ENCODE assay signal across 22 cellular contexts in the genomic region with DNA sequence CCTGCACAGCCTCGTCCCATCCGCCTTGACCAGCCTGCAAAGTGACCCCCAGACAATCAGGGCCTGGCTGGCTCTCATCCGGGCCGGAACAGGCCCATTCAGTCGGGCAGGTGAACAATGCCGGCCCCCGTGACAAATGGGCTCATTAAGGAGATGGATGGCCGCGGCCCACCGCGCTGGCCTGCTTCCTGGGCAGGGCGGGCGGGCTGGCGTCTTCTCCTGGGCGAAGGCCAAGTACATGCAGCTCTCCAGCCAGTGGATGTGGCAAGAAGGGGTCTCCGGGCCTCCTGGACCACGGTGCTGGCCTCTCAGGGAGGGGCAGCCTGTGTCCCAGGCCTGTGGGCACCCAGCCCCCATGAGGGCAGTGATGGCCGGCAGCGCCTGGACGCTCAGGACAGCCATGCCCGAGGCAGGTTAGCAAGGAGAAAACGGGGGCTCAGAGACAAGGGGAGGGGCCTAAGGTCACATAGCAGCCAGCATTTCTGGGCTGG.
"Had no signal": no experiment of that assay in that cellular context is flagged by ENCODE, and none has a peak within 500 bp of the region (broad histone marks: within the 10 kb centered on the region; RNA-seq: fewer than 3 reads in every experiment).

No MANE protein-coding gene starts in this region.

- H3K9me3 Mint-ChIP-seq: activated CD4-positive, alpha-beta memory T cell treated with anti-CD3 and anti-CD28 coated beads, Interleukin-2, amount 10 ng/mL, durations not matched to agents 7 days and 5 days; activated CD4-positive, alpha-beta T cell treated with anti-CD3 and anti-CD28 coated beads, Interleukin-2, amount 10 ng/mL, durations not matched to agents 7 days and 5 days; activated naive CD4-positive, alpha-beta T cell treated with anti-CD3 and anti-CD28 coated beads, Interleukin-2, amount 50 U/mL, for 72 hours; activated T-cell treated with anti-CD3 and anti-CD28 coated beads, Interleukin-2, amount 50 U/mL, for 24 hours; effector memory CD8-positive, alpha-beta T cell; immature natural killer cell; natural killer cell treated with Interleukin-12 subunit alpha and Interleukin-12 subunit beta and Interleukin-15 and Interleukin-18, amount 100 ng/mL, for 72 hours; stimulated activated effector memory CD8-positive, alpha-beta T cell treated with anti-CD3 and anti-CD28 coated beads, Interleukin-12 subunit alpha, Interleukin-12 subunit beta, amount 100 ng/mL, for 72 hours; stimulated activated naive CD8-positive, alpha-beta T cell treated with anti-CD3 and anti-CD28 coated beads, Interleukin-15, Interleukin-2, amounts not matched to agents 100 ng/mL and 50 ng/mL, for 24 hours had no signal

- H3K4me1 ChIP-seq: gastroesophageal sphincter, heart left ventricle, right lobe of liver, upper lobe of left lung had no signal

- H3K27ac ChIP-seq: gastroesophageal sphincter, heart left ventricle, right lobe of liver, upper lobe of left lung had no signal

- H3K27ac Mint-ChIP-seq: activated CD4-positive, alpha-beta memory T cell treated with anti-CD3 and anti-CD28 coated beads, Interleukin-2, amount 10 ng/mL, durations not matched to agents 7 days and 5 days; activated CD4-positive, alpha-beta T cell treated with anti-CD3 and anti-CD28 coated beads, Interleukin-2, amount 10 ng/mL, durations not matched to agents 7 days and 5 days; activated naive CD4-positive, alpha-beta T cell treated with anti-CD3 and anti-CD28 coated beads, Interleukin-2, amount 50 U/mL, for 72 hours; activated T-cell treated with anti-CD3 and anti-CD28 coated beads, Interleukin-2, amount 50 U/mL, for 24 hours; effector memory CD8-positive, alpha-beta T cell; immature natural killer cell; natural killer cell treated with Interleukin-12 subunit alpha and Interleukin-12 subunit beta and Interleukin-15 and Interleukin-18, amount 100 ng/mL, for 72 hours; progenitor cell of endocrine pancreas; stimulated activated effector memory CD8-positive, alpha-beta T cell treated with anti-CD3 and anti-CD28 coated beads, Interleukin-12 subunit alpha, Interleukin-12 subunit beta, amount 100 ng/mL, for 72 hours; stimulated activated naive CD8-positive, alpha-beta T cell treated with anti-CD3 and anti-CD28 coated beads, Interleukin-15, Interleukin-2, amounts not matched to agents 100 ng/mL and 50 ng/mL, for 24 hours had no signal

- H3K27me3 Mint-ChIP-seq: activated CD4-positive, alpha-beta T cell treated with anti-CD3 and anti-CD28 coated beads, Interleukin-2, amount 10 ng/mL, durations not matched to agents 7 days and 5 days; activated T-cell treated with anti-CD3 and anti-CD28 coated beads, Interleukin-2, amount 50 U/mL, for 24 hours; stimulated activated naive CD8-positive, alpha-beta T cell treated with anti-CD3 and anti-CD28 coated beads, Interleukin-15, Interleukin-2, amounts not matched to agents 100 ng/mL and 50 ng/mL, for 24 hours had no signal

- H3K36me3 Mint-ChIP-seq: activated naive CD4-positive, alpha-beta T cell treated with anti-CD3 and anti-CD28 coated beads, Interleukin-2, amount 50 U/mL, for 72 hours; immature natural killer cell; natural killer cell treated with Interleukin-12 subunit alpha and Interleukin-12 subunit beta and Interleukin-15 and Interleukin-18, amount 100 ng/mL, for 72 hours; stimulated activated effector memory CD8-positive, alpha-beta T cell treated with anti-CD3 and anti-CD28 coated beads, Interleukin-12 subunit alpha, Interleukin-12 subunit beta, amount 100 ng/mL, for 72 hours had no signal

- ATAC-seq: activated naive CD4-positive, alpha-beta T cell treated with anti-CD3 and anti-CD28 coated beads, Interleukin-2, amount 50 U/mL, for 72 hours; effector memory CD8-positive, alpha-beta T cell; gastroesophageal sphincter; heart left ventricle; left lobe of liver; mucosa of descending colon; natural killer cell treated with Interleukin-12 subunit alpha and Interleukin-12 subunit beta and Interleukin-15 and Interleukin-18, amount 100 ng/mL, for 72 hours; right lobe of liver; stimulated activated effector memory CD8-positive, alpha-beta T cell treated with anti-CD3 and anti-CD28 coated beads, Interleukin-12 subunit alpha, Interleukin-12 subunit beta, amount 100 ng/mL, for 72 hours had no signal

- H3K4me3 Mint-ChIP-seq: activated CD4-positive, alpha-beta memory T cell treated with anti-CD3 and anti-CD28 coated beads, Interleukin-2, amount 10 ng/mL, durations not matched to agents 7 days and 5 days; activated CD4-positive, alpha-beta T cell treated with anti-CD3 and anti-CD28 coated beads, Interleukin-2, amount 10 ng/mL, durations not matched to agents 7 days and 5 days; activated T-cell treated with anti-CD3 and anti-CD28 coated beads, Interleukin-2, amount 50 U/mL, for 24 hours; effector memory CD8-positive, alpha-beta T cell; immature natural killer cell; natural killer cell treated with Interleukin-12 subunit alpha and Interleukin-12 subunit beta and Interleukin-15 and Interleukin-18, amount 100 ng/mL, for 72 hours; stimulated activated effector memory CD8-positive, alpha-beta T cell treated with anti-CD3 and anti-CD28 coated beads, Interleukin-12 subunit alpha, Interleukin-12 subunit beta, amount 100 ng/mL, for 72 hours; stimulated activated naive CD8-positive, alpha-beta T cell treated with anti-CD3 and anti-CD28 coated beads, Interleukin-15, Interleukin-2, amounts not matched to agents 100 ng/mL and 50 ng/mL, for 24 hours had no signal

- H3K4me1 Mint-ChIP-seq: activated CD4-positive, alpha-beta memory T cell treated with anti-CD3 and anti-CD28 coated beads, Interleukin-2, amount 10 ng/mL, durations not matched to agents 7 days and 5 days; activated CD4-positive, alpha-beta T cell treated with anti-CD3 and anti-CD28 coated beads, Interleukin-2, amount 10 ng/mL, durations not matched to agents 7 days and 5 days; immature natural killer cell; stimulated activated effector memory CD8-positive, alpha-beta T cell treated with anti-CD3 and anti-CD28 coated beads, Interleukin-12 subunit alpha, Interleukin-12 subunit beta, amount 100 ng/mL, for 72 hours had no signal

- H3K27me3 ChIP-seq: right lobe of liver, upper lobe of left lung had no signal

- H3K36me3 ChIP-seq: gastroesophageal sphincter, heart left ventricle, right lobe of liver, upper lobe of left lung had no signal

- DNase-seq: activated CD4-positive, alpha-beta memory T cell treated with anti-CD3 and anti-CD28 coated beads, Interleukin-2, amount 10 ng/mL, durations not matched to agents 7 days and 5 days; activated CD4-positive, alpha-beta T cell treated with anti-CD3 and anti-CD28 coated beads for 1 hour; activated CD4-positive, alpha-beta T cell treated with anti-CD3 and anti-CD28 coated beads, Interleukin-2, amount 10 ng/mL, durations not matched to agents 7 days and 5 days; activated CD8-positive, alpha-beta memory T cell treated with anti-CD3 and anti-CD28 coated beads, Interleukin-2, amount 50 U/mL, for 48 hours; activated T-cell treated with anti-CD3 and anti-CD28 coated beads, Interleukin-2, amount 50 U/mL, for 24 hours; cortex of kidney; effector memory CD8-positive, alpha-beta T cell; heart left ventricle; immature natural killer cell; stimulated activated CD4-positive, alpha-beta T cell treated with anti-CD3 and anti-CD28 coated beads, Interleukin-4, amount 100 ng/mL, for 24 hours; T-helper 2 cell had no signal

- H3K4me3 ChIP-seq: gastroesophageal sphincter, heart left ventricle, lung, mucosa of descending colon, right lobe of liver, upper lobe of left lung had no signal

- H3K9me3 ChIP-seq: gastroesophageal sphincter, heart left ventricle, mucosa of descending colon, right lobe of liver, upper lobe of left lung had no signal
